Comparison of ENCODE assay signal across 11 cellular contexts in the genomic region with DNA sequence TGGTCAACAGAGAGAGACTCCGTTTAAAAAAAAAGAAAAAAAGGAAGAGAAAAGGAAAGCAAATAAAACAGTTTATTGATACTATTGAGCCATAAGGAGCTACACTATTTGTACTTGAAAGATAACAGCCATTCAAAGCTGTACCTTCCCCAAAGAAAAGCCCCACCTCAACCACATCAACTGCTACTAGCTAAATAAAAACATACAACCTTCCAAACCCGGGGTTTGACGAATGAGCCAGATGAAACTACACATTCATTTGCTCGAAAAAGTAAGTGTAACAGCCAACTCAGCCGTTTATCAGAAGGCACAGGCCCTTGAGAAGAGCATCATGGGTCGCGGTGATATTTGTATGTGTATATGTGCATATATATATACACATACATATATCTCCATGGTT.
A peak's percentile ranks its signal among the peaks of the same experiment; 100 is the strongest.
DNase-seq lines count a peak whose midpoint lies in the region; ATAC-seq lines count a peak whose summit lies in the region.
"Had no signal": no experiment of that assay in that cellular context is flagged by ENCODE, and none has a peak within 500 bp of the region (broad histone marks: within the 10 kb centered on the region; RNA-seq: fewer than 3 reads in every experiment).

No MANE protein-coding gene starts in this region.

- no peaks in the 10 kb centered on the region for H3K27me3 Mint-ChIP-seq in activated CD4-positive, alpha-beta memory T cell treated with anti-CD3 and anti-CD28 coated beads for 36 hours
- H3K27me3 Mint-ChIP-seq in activated CD4-positive, alpha-beta memory T cell treated with anti-CD3 and anti-CD28 coated beads, Interleukin-2, amount 10 ng/mL, durations not matched to agents 7 days and 5 days, result no peaks in the 10 kb centered on the region
- no peaks in the 10 kb centered on the region for H3K27me3 Mint-ChIP-seq in IgD-negative memory B cell
- no peaks in the 10 kb centered on the region for H3K27me3 Mint-ChIP-seq in dendritic cell treated with granulocyte-macrophage colony-stimulating factor and Interleukin-4, amounts not matched to agents 40 ng/mL and 50 ng/mL, for 4 days
- H3K27me3 Mint-ChIP-seq in stimulated activated memory B cell treated with anti-CD40 and anti-IgM and Interleukin-4, amounts not matched to agents 10 μg/mL and 1 μg/mL and 100 μg/mL, for 72 hours, result no peaks in the 10 kb centered on the region

- no peak overlapping the region for H3K4me3 Mint-ChIP-seq in activated CD4-positive, alpha-beta memory T cell treated with anti-CD3 and anti-CD28 coated beads for 36 hours
- no peak overlapping the region for H3K4me3 Mint-ChIP-seq in activated CD4-positive, alpha-beta memory T cell treated with anti-CD3 and anti-CD28 coated beads, Interleukin-2, amount 10 ng/mL, durations not matched to agents 7 days and 5 days
- H3K4me3 Mint-ChIP-seq in IgD-negative memory B cell, result peak overlapping the region; percentile 35 to 81 (median 74)
- no peak overlapping the region for H3K4me3 Mint-ChIP-seq in dendritic cell treated with granulocyte-macrophage colony-stimulating factor and Interleukin-4, amounts not matched to agents 40 ng/mL and 50 ng/mL, for 4 days
- H3K4me3 Mint-ChIP-seq in stimulated activated memory B cell treated with anti-CD40 and anti-IgM and Interleukin-4, amounts not matched to agents 10 μg/mL and 1 μg/mL and 100 μg/mL, for 72 hours, result peak overlapping the region; percentile 51

- H3K27ac Mint-ChIP-seq in activated CD4-positive, alpha-beta memory T cell treated with anti-CD3 and anti-CD28 coated beads for 36 hours, result peak overlapping the region; percentile 11
- H3K27ac Mint-ChIP-seq in activated CD4-positive, alpha-beta memory T cell treated with anti-CD3 and anti-CD28 coated beads, Interleukin-2, amount 10 ng/mL, durations not matched to agents 7 days and 5 days, result no peak overlapping the region
- peak overlapping the region; percentile 76 to 86 (median 78) for H3K27ac Mint-ChIP-seq in IgD-negative memory B cell
- H3K27ac Mint-ChIP-seq in dendritic cell treated with granulocyte-macrophage colony-stimulating factor and Interleukin-4, amounts not matched to agents 40 ng/mL and 50 ng/mL, for 4 days, result peak overlapping the region; percentile 26
- peak overlapping the region; percentile 91 for H3K27ac Mint-ChIP-seq in stimulated activated memory B cell treated with anti-CD40 and anti-IgM and Interleukin-4, amounts not matched to agents 10 μg/mL and 1 μg/mL and 100 μg/mL, for 72 hours

- POLR2A ChIA-PET in activated CD4-positive, alpha-beta memory T cell treated with anti-CD3 and anti-CD28 coated beads for 36 hours (lab: Charles Lee), result interaction anchor here (1.1 to 3.1 kb wide), 6 partner anchors 9 to 78 kb away, joined by 3 to 17 read pairs (median 6); a partner anchor contains a TSS
- POLR2A ChIA-PET in activated CD4-positive, alpha-beta memory T cell treated with anti-CD3 and anti-CD28 coated beads, Interleukin-2, amount 10 ng/mL, durations not matched to agents 7 days and 5 days (lab: Charles Lee), result interaction anchor here (0.6 to 1.4 kb wide), 5 partner anchors 8 to 90 kb away, joined by 3 to 6 read pairs (median 3); a partner anchor contains a TSS

- peaks cover 2% of the 10 kb centered on the region for H3K9me3 Mint-ChIP-seq in activated CD4-positive, alpha-beta memory T cell treated with anti-CD3 and anti-CD28 coated beads for 36 hours
- peaks cover 2% of the 10 kb centered on the region for H3K9me3 Mint-ChIP-seq in activated CD4-positive, alpha-beta memory T cell treated with anti-CD3 and anti-CD28 coated beads, Interleukin-2, amount 10 ng/mL, durations not matched to agents 7 days and 5 days
- no peaks in the 10 kb centered on the region for H3K9me3 Mint-ChIP-seq in IgD-negative memory B cell
- no peaks in the 10 kb centered on the region for H3K9me3 Mint-ChIP-seq in dendritic cell treated with granulocyte-macrophage colony-stimulating factor and Interleukin-4, amounts not matched to agents 40 ng/mL and 50 ng/mL, for 4 days
- no peaks in the 10 kb centered on the region for H3K9me3 Mint-ChIP-seq in stimulated activated memory B cell treated with anti-CD40 and anti-IgM and Interleukin-4, amounts not matched to agents 10 μg/mL and 1 μg/mL and 100 μg/mL, for 72 hours

- intact Hi-C loops in activated CD4-positive, alpha-beta memory T cell treated with anti-CD3 and anti-CD28 coated beads for 36 hours (cut with micrococcal nuclease), result loop anchor here (5.0 kb wide), 1 partner anchor 248 kb away; a partner anchor contains a TSS
- intact Hi-C loops in dendritic cell treated with granulocyte-macrophage colony-stimulating factor and Interleukin-4, amounts not matched to agents 40 ng/mL and 50 ng/mL, for 4 days (cut with micrococcal nuclease), result no loop called here
- intact Hi-C loops in left ventricle myocardium superior (cut with micrococcal nuclease), result no loop called here

- CTCF ChIA-PET in activated CD4-positive, alpha-beta memory T cell treated with anti-CD3 and anti-CD28 coated beads for 36 hours (lab: Charles Lee), result interaction anchor here (0.6 to 2.1 kb wide), 9 partner anchors 8 to 184 kb away, joined by 3 to 7 read pairs (median 3); no protein-coding TSS in a partner anchor
- CTCF ChIA-PET in activated CD4-positive, alpha-beta memory T cell treated with anti-CD3 and anti-CD28 coated beads, Interleukin-2, amount 10 ng/mL, durations not matched to agents 7 days and 5 days (lab: Charles Lee), result interaction anchor here (0.8 to 1.4 kb wide), 2 partner anchors 9 to 20 kb away, joined by 3 read pairs; no protein-coding TSS in a partner anchor

- peaks cover 1% of the 10 kb centered on the region for H3K36me3 Mint-ChIP-seq in activated CD4-positive, alpha-beta memory T cell treated with anti-CD3 and anti-CD28 coated beads for 36 hours
- peaks cover 5% of the 10 kb centered on the region for H3K36me3 Mint-ChIP-seq in activated CD4-positive, alpha-beta memory T cell treated with anti-CD3 and anti-CD28 coated beads, Interleukin-2, amount 10 ng/mL, durations not matched to agents 7 days and 5 days (ENCODE audit: low read depth)
- no peaks in the 10 kb centered on the region for H3K36me3 Mint-ChIP-seq in IgD-negative memory B cell
- H3K36me3 Mint-ChIP-seq in dendritic cell treated with granulocyte-macrophage colony-stimulating factor and Interleukin-4, amounts not matched to agents 40 ng/mL and 50 ng/mL, for 4 days (ENCODE audit: low read depth), result no peaks in the 10 kb centered on the region
- no peaks in the 10 kb centered on the region for H3K36me3 Mint-ChIP-seq in stimulated activated memory B cell treated with anti-CD40 and anti-IgM and Interleukin-4, amounts not matched to agents 10 μg/mL and 1 μg/mL and 100 μg/mL, for 72 hours

- DNase-seq in activated CD4-positive, alpha-beta memory T cell treated with anti-CD3 and anti-CD28 coated beads for 36 hours, result peak; percentile 53
- DNase-seq in activated CD4-positive, alpha-beta memory T cell treated with anti-CD3 and anti-CD28 coated beads, Interleukin-2, amount 10 ng/mL, durations not matched to agents 7 days and 5 days, result no peak
- no peak for DNase-seq in AG08395 (ENCODE audit: low spot score)
- no peak for DNase-seq in left ventricle myocardium superior
- DNase-seq in NAMALWA (ENCODE audit: low spot score), result no peak
- DNase-seq: GOT3, ovary, SW 1271 had no signal

- H3K4me1 Mint-ChIP-seq in activated CD4-positive, alpha-beta memory T cell treated with anti-CD3 and anti-CD28 coated beads for 36 hours (ENCODE audit: low read depth), result peaks cover 63% of the 10 kb centered on the region
- peaks cover 54% of the 10 kb centered on the region for H3K4me1 Mint-ChIP-seq in activated CD4-positive, alpha-beta memory T cell treated with anti-CD3 and anti-CD28 coated beads, Interleukin-2, amount 10 ng/mL, durations not matched to agents 7 days and 5 days
- peaks cover 47 to 59% (median 54%) of the 10 kb centered on the region in 3 donors for H3K4me1 Mint-ChIP-seq in IgD-negative memory B cell
- peaks cover 38% of the 10 kb centered on the region for H3K4me1 Mint-ChIP-seq in dendritic cell treated with granulocyte-macrophage colony-stimulating factor and Interleukin-4, amounts not matched to agents 40 ng/mL and 50 ng/mL, for 4 days (ENCODE audit: low read depth)
- H3K4me1 Mint-ChIP-seq in stimulated activated memory B cell treated with anti-CD40 and anti-IgM and Interleukin-4, amounts not matched to agents 10 μg/mL and 1 μg/mL and 100 μg/mL, for 72 hours, result peaks cover 59% of the 10 kb centered on the region

- peak; percentile 40 for ATAC-seq in stimulated activated memory B cell treated with anti-CD40 and anti-IgM and Interleukin-4, amounts not matched to agents 10 μg/mL and 1 μg/mL and 100 μg/mL, for 72 hours
- ATAC-seq in left ventricle myocardium superior, result no peak

Comparison
In these comparisons a context has a peak if more than half of its experiments do, and no peak if none do; other contexts are left out.
1. H3K4me3 Mint-ChIP-seq: peak in IgD-negative memory B cell (4 of 4) and stimulated activated memory B cell treated with anti-CD40 and anti-IgM and Interleukin-4, amounts not matched to agents 10 μg/mL and 1 μg/mL and 100 μg/mL, for 72 hours (single experiment); none in activated CD4-positive, alpha-beta memory T cell treated with anti-CD3 and anti-CD28 coated beads for 36 hours (single experiment), activated CD4-positive, alpha-beta memory T cell treated with anti-CD3 and anti-CD28 coated beads, Interleukin-2, amount 10 ng/mL, durations not matched to agents 7 days and 5 days (single experiment) and dendritic cell treated with granulocyte-macrophage colony-stimulating factor and Interleukin-4, amounts not matched to agents 40 ng/mL and 50 ng/mL, for 4 days (single experiment).